In genomic region chr20:50020283-50020682, GRCh38 we compare ENCODE assay signal across 1 cellular context.
TF ChIP-seq lines count a peak whose summit lies in the region.

No MANE protein-coding gene starts in this region.

TF ChIP-seq in SK-N-SH treated with all-trans-retinoic acid at 6 μM for 48 hours, 23 proteins besides CTCF, POLR2A, EP300 and RAD21 (continued from another document):
- TF ChIP-seq POU6F1 (CRISPR knock-in tag; IDR thresholded peaks at IDR 0.05; ENCODE audit: borderline replicate concordance, low read depth), result no peak
- TF ChIP-seq OSR1 (CRISPR knock-in tag; IDR thresholded peaks at IDR 0.05), result no peak
- TF ChIP-seq ZFP30 (CRISPR knock-in tag; IDR thresholded peaks at IDR 0.05), result no peak
- TF ChIP-seq SNAI2 (CRISPR knock-in tag; IDR thresholded peaks at IDR 0.05), result no peak
- TF ChIP-seq ZNF70 (CRISPR knock-in tag; IDR thresholded peaks at IDR 0.05), result no peak
